ENCODE assay signal across 1 cellular context in the genomic region with DNA sequence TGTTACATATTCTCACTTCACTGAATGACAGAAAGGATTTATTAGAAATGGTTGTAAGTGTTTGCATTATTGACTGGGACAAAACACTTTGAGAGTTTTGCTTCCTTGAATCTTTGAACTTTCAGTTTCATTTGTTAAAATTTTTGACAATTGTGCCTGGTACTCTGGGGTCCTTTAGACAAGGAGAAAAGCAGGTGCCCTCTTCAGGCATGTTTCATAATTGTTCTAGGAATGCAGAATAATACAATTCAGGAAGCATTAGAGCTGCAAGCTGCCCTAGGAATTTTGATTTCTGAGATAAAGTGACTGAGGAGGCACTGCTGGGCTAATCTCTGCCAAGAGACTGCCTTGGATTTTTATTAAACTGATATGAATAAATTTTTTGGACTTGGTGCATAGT.
TF ChIP-seq lines count a peak whose summit lies in the region.

No MANE protein-coding gene starts in this region.

TF ChIP-seq in H1, 55 proteins besides CTCF, POLR2A, EP300 and RAD21:
- TF ChIP-seq SIRT6 (IDR thresholded peaks at IDR 0.05; ENCODE audit: low read length) (no peak), TEAD4 (IDR thresholded peaks at IDR 0.05; ENCODE audit: low read depth, low read length) (peak; percentile 58; the same call in 1 of the 2 replicates), CEBPB (IDR thresholded peaks at IDR 0.05; ENCODE audit: low read depth, low read length) (no peak)
